ENCODE assay signal across 14 cellular contexts in the genomic region with DNA sequence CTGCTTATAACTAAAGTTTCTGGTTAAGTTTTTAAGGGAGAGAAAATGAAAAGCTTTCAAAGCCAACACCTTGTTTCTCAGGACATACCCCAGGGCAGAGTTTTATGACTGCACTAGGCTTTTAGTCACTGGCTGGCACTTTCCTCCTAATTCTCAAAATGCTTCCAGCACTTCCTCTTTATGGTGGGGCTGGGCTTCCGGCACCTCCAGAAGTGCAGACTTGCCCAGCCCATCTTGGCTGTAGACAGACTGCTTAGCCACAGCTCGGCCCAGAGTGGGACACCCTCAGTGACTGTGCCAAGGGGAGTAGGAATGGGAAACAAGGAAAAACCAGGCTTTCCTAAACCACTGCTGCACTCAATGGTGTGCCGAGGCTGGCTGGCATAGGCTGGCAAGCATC. TPM values are rescaled to one million over a fixed set of nuclear protein-coding genes. Genes with fewer than 3 reads are reported as not detected.
DNase-seq lines count a peak whose midpoint lies in the region; ATAC-seq and TF ChIP-seq lines count a peak whose summit lies in the region.
"Had no signal": no experiment of that assay in that cellular context is flagged by ENCODE, and none has a peak within 500 bp of the region (broad histone marks: within the 10 kb centered on the region; RNA-seq: fewer than 3 reads in every experiment).

No MANE protein-coding gene starts in this region.

- DNase-seq in CD1c-positive myeloid dendritic cell (ENCODE audit: extremely low spot score) (peak; percentile 54), NOMO-1 (lab: John Stamatoyannopoulos, UW; ENCODE audit: unreplicated experiment in 2 of 2) (peak; percentile 90 to 94), activated B cell treated with CpG ODN at 0.5 μM for 24 hours (no peak), mucosa of descending colon (peak; percentile 55 to 77 (median 67)), posterior vena cava (ENCODE audit: low spot score) (no peak)
- no peak for DNase-seq in activated CD4-positive, alpha-beta memory T cell treated with anti-CD3 and anti-CD28 coated beads, Interleukin-2, amount 10 ng/mL, durations not matched to agents 7 days and 5 days
- no peak for DNase-seq in activated CD8-positive, alpha-beta memory T cell treated with anti-CD3 and anti-CD28 coated beads, Interleukin-2, amount 10 ng/mL, durations not matched to agents 7 days and 5 days
- DNase-seq: activated CD4-positive, alpha-beta T cell treated with anti-CD3 and anti-CD28 coated beads, Interleukin-2, amount 50 U/mL, for 48 hours; activated gamma-delta T cell; brain microvascular endothelial cell; DND-41; NCI-H1436; NCI-H526 treated with DMSO at 0.1 percent for 48 hours had no signal

- H3K9me3 ChIP-seq in mucosa of descending colon: no peaks in the 10 kb centered on the region

- no peaks in the 10 kb centered on the region for H3K36me3 Mint-ChIP-seq in activated B cell treated with CpG ODN at 0.5 μM for 24 hours (ENCODE audit: low read depth)
- no peaks in the 10 kb centered on the region for H3K36me3 Mint-ChIP-seq in activated CD4-positive, alpha-beta memory T cell treated with anti-CD3 and anti-CD28 coated beads, Interleukin-2, amount 10 ng/mL, durations not matched to agents 7 days and 5 days (ENCODE audit: low read depth)
- no peaks in the 10 kb centered on the region for H3K36me3 Mint-ChIP-seq in activated CD8-positive, alpha-beta memory T cell treated with anti-CD3 and anti-CD28 coated beads, Interleukin-2, amount 10 ng/mL, durations not matched to agents 7 days and 5 days

- POLR2A ChIA-PET in activated B cell treated with CpG ODN at 0.5 μM for 24 hours (lab: Charles Lee): interaction anchor here (0.8 kb wide), 1 partner anchor 23 kb away, joined by 3 read pairs; no protein-coding TSS in a partner anchor
- POLR2A ChIA-PET in activated CD4-positive, alpha-beta memory T cell treated with anti-CD3 and anti-CD28 coated beads, Interleukin-2, amount 10 ng/mL, durations not matched to agents 7 days and 5 days (lab: Charles Lee): interaction anchor here (0.6 kb wide), 1 partner anchor 219 kb away, joined by 3 read pairs; no protein-coding TSS in a partner anchor

- H3K4me3 Mint-ChIP-seq in activated B cell treated with CpG ODN at 0.5 μM for 24 hours: peak overlapping the region; percentile 58
- H3K4me3 Mint-ChIP-seq in activated CD4-positive, alpha-beta memory T cell treated with anti-CD3 and anti-CD28 coated beads, Interleukin-2, amount 10 ng/mL, durations not matched to agents 7 days and 5 days: no peak overlapping the region
- H3K4me3 Mint-ChIP-seq in activated CD8-positive, alpha-beta memory T cell treated with anti-CD3 and anti-CD28 coated beads, Interleukin-2, amount 10 ng/mL, durations not matched to agents 7 days and 5 days: no peak overlapping the region

- no peaks in the 10 kb centered on the region for H3K27me3 Mint-ChIP-seq in activated B cell treated with CpG ODN at 0.5 μM for 24 hours
- peaks cover under 1% of the 10 kb centered on the region for H3K27me3 Mint-ChIP-seq in activated CD4-positive, alpha-beta memory T cell treated with anti-CD3 and anti-CD28 coated beads, Interleukin-2, amount 10 ng/mL, durations not matched to agents 7 days and 5 days
- H3K27me3 Mint-ChIP-seq in activated CD8-positive, alpha-beta memory T cell treated with anti-CD3 and anti-CD28 coated beads, Interleukin-2, amount 10 ng/mL, durations not matched to agents 7 days and 5 days: peaks cover 6% of the 10 kb centered on the region

- CTCF ChIA-PET in activated B cell treated with CpG ODN at 0.5 μM for 24 hours (lab: Charles Lee): interaction anchor here (1.0 to 1.4 kb wide), 2 partner anchors 25 to 425 kb away, joined by 3 to 8 read pairs; no protein-coding TSS in a partner anchor
- CTCF ChIA-PET in activated CD4-positive, alpha-beta memory T cell treated with anti-CD3 and anti-CD28 coated beads, Interleukin-2, amount 10 ng/mL, durations not matched to agents 7 days and 5 days (lab: Charles Lee): interaction anchor here (0.6 kb wide), 1 partner anchor 425 kb away, joined by 3 read pairs; no protein-coding TSS in a partner anchor
- CTCF ChIA-PET in activated CD8-positive, alpha-beta memory T cell treated with anti-CD3 and anti-CD28 coated beads, Interleukin-2, amount 10 ng/mL, durations not matched to agents 7 days and 5 days (lab: Charles Lee): interaction anchor here (1.3 to 1.9 kb wide), 4 partner anchors 20 to 425 kb away, joined by 3 to 5 read pairs (median 4); no protein-coding TSS in a partner anchor

- H3K4me1 Mint-ChIP-seq in activated B cell treated with CpG ODN at 0.5 μM for 24 hours: peaks cover 9% of the 10 kb centered on the region
- H3K4me1 Mint-ChIP-seq in activated CD4-positive, alpha-beta memory T cell treated with anti-CD3 and anti-CD28 coated beads, Interleukin-2, amount 10 ng/mL, durations not matched to agents 7 days and 5 days: peaks cover 4% of the 10 kb centered on the region
- H3K4me1 Mint-ChIP-seq in activated CD8-positive, alpha-beta memory T cell treated with anti-CD3 and anti-CD28 coated beads, Interleukin-2, amount 10 ng/mL, durations not matched to agents 7 days and 5 days: peaks cover 10% of the 10 kb centered on the region

- H3K4me1 ChIP-seq in mucosa of descending colon (ENCODE audit: low read depth): peaks cover 36% of the 10 kb centered on the region

- H3K36me3 ChIP-seq in mucosa of descending colon (ENCODE audit: low read depth): no peaks in the 10 kb centered on the region
- H3K36me3 ChIP-seq: brain microvascular endothelial cell had no signal

- no peak overlapping the region for H3K4me3 ChIP-seq in mucosa of descending colon

- ATAC-seq in activated B cell treated with CpG ODN at 0.5 μM for 24 hours (ENCODE audit: low read depth): peak; percentile 45
- peak; percentile 52 for ATAC-seq in mucosa of descending colon
- no peak for ATAC-seq in HG03469 (IDR thresholded peaks at IDR 0.05; ENCODE audit: unreplicated experiment)
- no peak for ATAC-seq in activated CD8-positive, alpha-beta memory T cell treated with anti-CD3 and anti-CD28 coated beads, Interleukin-2, amount 10 ng/mL, durations not matched to agents 7 days and 5 days

- TF ChIP-seq CTCF in activated B cell treated with CpG ODN at 0.5 μM for 24 hours (IDR thresholded peaks at IDR 0.05): no peak
- TF ChIP-seq CTCF in mucosa of descending colon (IDR thresholded peaks at IDR 0.05): no peak

- no peak overlapping the region for H3K27ac Mint-ChIP-seq in activated B cell treated with CpG ODN at 0.5 μM for 24 hours
- H3K27ac Mint-ChIP-seq in activated CD4-positive, alpha-beta memory T cell treated with anti-CD3 and anti-CD28 coated beads, Interleukin-2, amount 10 ng/mL, durations not matched to agents 7 days and 5 days: no peak overlapping the region
- no peak overlapping the region for H3K27ac Mint-ChIP-seq in activated CD8-positive, alpha-beta memory T cell treated with anti-CD3 and anti-CD28 coated beads, Interleukin-2, amount 10 ng/mL, durations not matched to agents 7 days and 5 days

- no peaks in the 10 kb centered on the region for H3K9me3 Mint-ChIP-seq in activated B cell treated with CpG ODN at 0.5 μM for 24 hours
- no peaks in the 10 kb centered on the region for H3K9me3 Mint-ChIP-seq in activated CD4-positive, alpha-beta memory T cell treated with anti-CD3 and anti-CD28 coated beads, Interleukin-2, amount 10 ng/mL, durations not matched to agents 7 days and 5 days
- no peaks in the 10 kb centered on the region for H3K9me3 Mint-ChIP-seq in activated CD8-positive, alpha-beta memory T cell treated with anti-CD3 and anti-CD28 coated beads, Interleukin-2, amount 10 ng/mL, durations not matched to agents 7 days and 5 days (ENCODE audit: low read depth)

- intact Hi-C loops in activated B cell treated with CpG ODN at 0.5 μM for 24 hours (cut with micrococcal nuclease) (no loop called here), mucosa of descending colon (cut with DNase I, micrococcal nuclease) (no loop called here), posterior vena cava (cut with DNase I) (no loop called here)

RNA-seq across cellular contexts. Expression of a gene that starts 23.2 kb away (rescaled TPM):
- total RNA-seq in activated B cell treated with CpG ODN at 0.5 μM for 24 hours (119 and 134 TPM in 2 replicates), mucosa of descending colon (10 to 100 TPM; 32.4 to 70.7 (median 43.0) TPM), posterior vena cava (10 to 100 TPM; 83.2 to 99.9 TPM)
- 100 to 1,000 TPM; 187 to 189 TPM for total RNA-seq in activated CD4-positive, alpha-beta memory T cell treated with anti-CD3 and anti-CD28 coated beads, Interleukin-2, amount 10 ng/mL, durations not matched to agents 7 days and 5 days
- total RNA-seq in activated CD8-positive, alpha-beta memory T cell treated with anti-CD3 and anti-CD28 coated beads, Interleukin-2, amount 10 ng/mL, durations not matched to agents 7 days and 5 days: 100 to 1,000 TPM; 189 to 225 TPM

RNA-seq across cellular contexts. Expression of a gene that starts 49.2 kb away (rescaled TPM):
- total RNA-seq in activated B cell treated with CpG ODN at 0.5 μM for 24 hours (39.8 and 50.1 TPM in 2 replicates), mucosa of descending colon (10 to 100 TPM; 54.1 to 57.4 (median 56.3) TPM), posterior vena cava (10 to 100 TPM; 32.9 to 39.4 TPM)
- total RNA-seq in activated CD4-positive, alpha-beta memory T cell treated with anti-CD3 and anti-CD28 coated beads, Interleukin-2, amount 10 ng/mL, durations not matched to agents 7 days and 5 days: 10 to 100 TPM; 61.6 to 61.8 TPM
- 10 to 100 TPM; 41.2 to 47.3 TPM for total RNA-seq in activated CD8-positive, alpha-beta memory T cell treated with anti-CD3 and anti-CD28 coated beads, Interleukin-2, amount 10 ng/mL, durations not matched to agents 7 days and 5 days

Comparison
In these comparisons a context has a peak if more than half of its experiments do, and no peak if none do; other contexts are left out.
1. DNase-seq: peak in CD1c-positive myeloid dendritic cell (single experiment), NOMO-1 (2 of 2) and mucosa of descending colon (3 of 3); none in activated B cell treated with CpG ODN at 0.5 μM for 24 hours (single experiment), activated CD4-positive, alpha-beta memory T cell treated with anti-CD3 and anti-CD28 coated beads, Interleukin-2, amount 10 ng/mL, durations not matched to agents 7 days and 5 days (single experiment), posterior vena cava (single experiment) and activated CD8-positive, alpha-beta memory T cell treated with anti-CD3 and anti-CD28 coated beads, Interleukin-2, amount 10 ng/mL, durations not matched to agents 7 days and 5 days (single experiment).
2. ATAC-seq: peak in activated B cell treated with CpG ODN at 0.5 μM for 24 hours (single experiment) and mucosa of descending colon (single experiment); none in HG03469 (single experiment) and activated CD8-positive, alpha-beta memory T cell treated with anti-CD3 and anti-CD28 coated beads, Interleukin-2, amount 10 ng/mL, durations not matched to agents 7 days and 5 days (single experiment).